8 cellular contexts compared by ENCODE assay signal in genomic region chr12:57230381-57231155, GRCh38. TPM values are rescaled to one million over a fixed set of nuclear protein-coding genes. Genes with fewer than 3 reads are reported as not detected.
DNase-seq lines count a peak whose midpoint lies in the region; ATAC-seq and TF ChIP-seq lines count a peak whose summit lies in the region.

No MANE protein-coding gene starts in this region.

- H3K4me1 ChIP-seq in iPS DF 6.9 (ENCODE audit: control insufficient read depth, insufficient read depth, low read length) (peaks cover 12% of the 10 kb centered on the region), smooth muscle cell (ENCODE audit: low read depth) (peaks cover 36% of the 10 kb centered on the region)

- no peaks in the 10 kb centered on the region for H3K9me3 Mint-ChIP-seq in activated CD8-positive, alpha-beta T cell treated with anti-CD3 and anti-CD28 coated beads, Interleukin-2, amount 10 ng/mL, durations not matched to agents 7 days and 5 days (ENCODE audit: insufficient read depth)

- TF ChIP-seq CTCF in HFF-Myc (IDR thresholded peaks at IDR 0.05; ENCODE audit: low read depth, low read length, missing control alignments), result no peak
- no peak for TF ChIP-seq CTCF in smooth muscle cell (IDR thresholded peaks at IDR 0.05; ENCODE audit: borderline replicate concordance, insufficient read depth, poor library complexity, severe bottlenecking)

- peak overlapping the region; percentile 98 for H3K4me3 Mint-ChIP-seq in activated CD8-positive, alpha-beta T cell treated with anti-CD3 and anti-CD28 coated beads, Interleukin-2, amount 10 ng/mL, durations not matched to agents 7 days and 5 days

- peaks cover 48% of the 10 kb centered on the region for H4K20me1 ChIP-seq in smooth muscle cell (ENCODE audit: low read depth)

- peak overlapping the region; percentile 93 for H3K9ac ChIP-seq in smooth muscle cell (ENCODE audit: low read depth)

- H3F3A ChIP-seq in smooth muscle cell (ENCODE audit: low read depth), result peaks cover 28% of the 10 kb centered on the region

- H3K27me3 Mint-ChIP-seq in activated CD8-positive, alpha-beta T cell treated with anti-CD3 and anti-CD28 coated beads, Interleukin-2, amount 10 ng/mL, durations not matched to agents 7 days and 5 days (ENCODE audit: low read depth), result peaks cover 16% of the 10 kb centered on the region

- peaks cover 13% of the 10 kb centered on the region for H3K79me2 ChIP-seq in smooth muscle cell (ENCODE audit: low read depth)

- WGBS in iPS DF 6.9 (ENCODE audit: insufficient coverage, insufficient read length), result no CpG with 5 or more reads among the region's 10 CpGs
- WGBS in smooth muscle cell (ENCODE audit: low lambda C conversion rate), result 39% methylated on average over 10 of the region's 10 CpGs

- peaks cover 55% of the 10 kb centered on the region for H3K36me3 Mint-ChIP-seq in activated CD8-positive, alpha-beta T cell treated with anti-CD3 and anti-CD28 coated beads, Interleukin-2, amount 10 ng/mL, durations not matched to agents 7 days and 5 days (ENCODE audit: low read depth)

- H2AFZ ChIP-seq in smooth muscle cell (ENCODE audit: low read depth), result no peak overlapping the region

- H3K27ac Mint-ChIP-seq in activated CD8-positive, alpha-beta T cell treated with anti-CD3 and anti-CD28 coated beads, Interleukin-2, amount 10 ng/mL, durations not matched to agents 7 days and 5 days, result peak overlapping the region; percentile 94

- DNase-seq in HFF-Myc (ENCODE audit: extremely low read depth, low read depth) (no peak), iPS DF 6.9 (ENCODE audit: low read depth, low spot score) (no peak), smooth muscle cell (lab: John Stamatoyannopoulos, UW; ENCODE audit: unreplicated experiment) (no peak), D341Med (ENCODE audit: low spot score) (no peak), NCI-H2081 (lab: John Stamatoyannopoulos, UW) (no peak), GOT3 (lab: John Stamatoyannopoulos, UW) (no peak)
- no peak for DNase-seq in activated CD8-positive, alpha-beta T cell treated with anti-CD3 and anti-CD28 coated beads, Interleukin-2, amount 10 ng/mL, durations not matched to agents 7 days and 5 days

- H3K27me3 ChIP-seq in iPS DF 6.9 (ENCODE audit: control insufficient read depth, insufficient read depth, low read length) (peaks cover 14% of the 10 kb centered on the region), smooth muscle cell (ENCODE audit: low read depth) (peaks cover 16% of the 10 kb centered on the region)

- H3K27ac ChIP-seq in iPS DF 6.9 (ENCODE audit: low read length) (no peak overlapping the region), smooth muscle cell (ENCODE audit: low read depth) (peak overlapping the region; percentile 95)

- peaks cover 65% of the 10 kb centered on the region for H3K4me1 Mint-ChIP-seq in activated CD8-positive, alpha-beta T cell treated with anti-CD3 and anti-CD28 coated beads, Interleukin-2, amount 10 ng/mL, durations not matched to agents 7 days and 5 days (ENCODE audit: low read depth)

- POLR2A ChIA-PET in activated CD8-positive, alpha-beta T cell treated with anti-CD3 and anti-CD28 coated beads, Interleukin-2, amount 10 ng/mL, durations not matched to agents 7 days and 5 days (lab: Charles Lee), result interaction anchor here (0.6 to 2.0 kb wide), 6 partner anchors 8 to 228 kb away, joined by 3 to 13 read pairs (median 5); no protein-coding TSS in a partner anchor

- H3K9me3 ChIP-seq in iPS DF 6.9 (ENCODE audit: control insufficient read depth, insufficient read depth, low read length), result no peaks in the 10 kb centered on the region
- H3K9me3 ChIP-seq in smooth muscle cell (replicated peaks; ENCODE audit: low read depth), result no peaks in the 10 kb centered on the region

- ATAC-seq in activated CD8-positive, alpha-beta T cell treated with anti-CD3 and anti-CD28 coated beads, Interleukin-2, amount 10 ng/mL, durations not matched to agents 7 days and 5 days, result no peak
- ATAC-seq in HG03354 (IDR thresholded peaks at IDR 0.05; ENCODE audit: poor library complexity, severe bottlenecking, unreplicated experiment), result no peak

- H3K4me2 ChIP-seq in smooth muscle cell, result peak overlapping the region; percentile 84

- H3K4me3 ChIP-seq in HFF-Myc (replicated peaks; ENCODE audit: low read depth, low read length) (peak overlapping the region; percentile 99), iPS DF 6.9 (ENCODE audit: low read length) (peak overlapping the region; percentile 77; the same call in 1 of the 2 replicates), smooth muscle cell (peak overlapping the region; percentile 57)

- CTCF ChIA-PET in activated CD8-positive, alpha-beta T cell treated with anti-CD3 and anti-CD28 coated beads, Interleukin-2, amount 10 ng/mL, durations not matched to agents 7 days and 5 days (lab: Charles Lee), result interaction anchor here (1.3 to 13.5 kb wide), 6 partner anchors 11 to 229 kb away, joined by 3 to 389 read pairs (median 8); partner anchors contain the start of genes GLI1 and STAT6

- H3K36me3 ChIP-seq in iPS DF 6.9 (ENCODE audit: control insufficient read depth, insufficient read depth, low read length) (peaks cover 31% of the 10 kb centered on the region), smooth muscle cell (ENCODE audit: low read depth) (no peaks in the 10 kb centered on the region)

RNA-seq across cellular contexts. Expression of gene SHMT2, which starts 1.1 kb away (rescaled TPM):
- 100 to 1,000 TPM; 194 to 208 TPM for total RNA-seq in activated CD8-positive, alpha-beta T cell treated with anti-CD3 and anti-CD28 coated beads, Interleukin-2, amount 10 ng/mL, durations not matched to agents 7 days and 5 days
- total RNA-seq in smooth muscle cell, result 82.1 and 117 TPM in 2 replicates
- 107 TPM in 2 replicates for polyA plus RNA-seq in smooth muscle cell

RNA-seq across cellular contexts. Expression of gene NXPH4, which starts 14.0 kb away (rescaled TPM):
- under 1 TPM; 0.39 to 0.40 TPM for total RNA-seq in activated CD8-positive, alpha-beta T cell treated with anti-CD3 and anti-CD28 coated beads, Interleukin-2, amount 10 ng/mL, durations not matched to agents 7 days and 5 days
- 1.6 and 3.9 TPM in 2 replicates for total RNA-seq in smooth muscle cell
- 8.5 and 10.7 TPM in 2 replicates for polyA plus RNA-seq in smooth muscle cell

RNA-seq across cellular contexts. Expression of gene STAC3, which starts 20.4 kb away (rescaled TPM):
- total RNA-seq in activated CD8-positive, alpha-beta T cell treated with anti-CD3 and anti-CD28 coated beads, Interleukin-2, amount 10 ng/mL, durations not matched to agents 7 days and 5 days, result 1 to 10 TPM; 7.5 to 9.9 TPM
- 1.4 TPM in 1 of 2 replicates, not detected in the other for total RNA-seq in smooth muscle cell
- polyA plus RNA-seq in smooth muscle cell, result not detected in 2 replicates
